18 cellular contexts compared by ENCODE assay signal in the genomic region with DNA sequence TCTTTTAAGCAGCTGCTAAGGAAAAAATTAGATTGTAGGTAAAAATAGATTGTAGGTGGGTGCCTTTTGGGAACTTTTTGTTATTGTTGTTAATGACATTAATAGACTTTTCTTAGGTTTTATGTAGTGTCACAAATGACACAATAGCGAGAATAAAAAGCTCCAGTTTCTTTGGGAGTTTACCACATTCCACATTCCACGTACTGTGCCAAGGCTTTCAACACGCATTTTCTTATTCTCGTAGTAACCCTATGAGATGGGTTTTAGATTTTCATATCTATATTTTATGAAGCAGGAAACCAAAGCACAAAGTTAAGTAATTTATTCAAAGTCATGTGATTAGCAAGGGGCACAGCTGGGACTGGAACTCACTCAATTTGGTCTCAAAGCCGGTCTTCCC.
"Had no signal": no experiment of that assay in that cellular context is flagged by ENCODE, and none has a peak within 500 bp of the region (broad histone marks: within the 10 kb centered on the region; RNA-seq: fewer than 3 reads in every experiment).

No MANE protein-coding gene starts in this region.

- H3K27me3 ChIP-seq: SJSA1 had no signal

- H3K36me3 ChIP-seq: SJSA1 had no signal

- H3K27ac ChIP-seq: SJSA1, SK-N-MC had no signal

- DNase-seq: KBM-7, NCI-H1092, NCI-H1105 treated with DMSO at 0.1 percent for 48 hours, NCI-H1417 treated with DMSO at 0.1 percent for 48 hours, NCI-H146, NCI-H1694 treated with DMSO at 0.1 percent for 48 hours, NCI-H1930, NCI-H2081, NCI-H2107, NCI-H2227 treated with DMSO at 0.1 percent for 48 hours, NCI-H524, NCI-H526 treated with DMSO at 0.1 percent for 48 hours, NCI-H748 treated with DMSO at 0.1 percent for 48 hours, Right ventricle myocardium superior, RPMI8226, SIG-M5 had no signal

- H3K4me1 ChIP-seq: SJSA1 had no signal

- H3K9me3 ChIP-seq: SJSA1 had no signal

- H3K4me3 ChIP-seq: SJSA1, SK-N-MC had no signal
